8 cellular contexts compared by ENCODE assay signal in the genomic region with DNA sequence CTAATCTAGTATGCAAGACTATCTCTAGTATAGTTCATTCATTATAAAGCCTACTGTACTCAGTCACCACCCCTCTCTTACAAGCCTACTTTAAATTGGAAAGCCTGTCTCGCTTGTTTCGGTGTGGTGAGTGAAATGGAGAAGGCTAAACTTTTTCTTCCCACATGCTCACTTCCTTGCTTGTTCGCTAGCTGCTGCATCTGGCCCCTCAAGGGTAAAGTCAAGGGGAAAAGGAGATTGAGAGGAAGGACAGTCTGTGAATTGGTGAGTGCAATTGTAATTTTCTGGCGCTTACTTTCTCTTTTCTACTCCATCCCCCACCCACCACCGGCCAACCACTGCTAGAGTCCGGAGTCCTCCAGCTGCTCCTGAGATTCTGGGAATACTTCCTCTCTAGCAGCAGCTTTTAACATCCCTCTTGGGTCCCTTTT. TPM values are rescaled to one million over a fixed set of nuclear protein-coding genes. Genes with fewer than 3 reads are reported as not detected.
DNase-seq lines count a peak whose midpoint lies in the region; ATAC-seq and TF ChIP-seq lines count a peak whose summit lies in the region.

No MANE protein-coding gene starts in this region.

- no peak overlapping the region for H3K4me3 ChIP-seq in endodermal cell (ENCODE audit: low read length)

- no peak overlapping the region for H3K27ac ChIP-seq in endodermal cell (ENCODE audit: low read depth, low read length)

- peaks cover 32% of the 10 kb centered on the region for H3K4me1 Mint-ChIP-seq in activated B cell treated with CpG ODN at 0.5 μM for 24 hours
- peaks cover 35% of the 10 kb centered on the region for H3K4me1 Mint-ChIP-seq in stimulated activated effector memory CD8-positive, alpha-beta T cell treated with anti-CD3 and anti-CD28 coated beads, Interleukin-12 subunit alpha, Interleukin-12 subunit beta, amount 100 ng/mL, for 72 hours
- no peaks in the 10 kb centered on the region for H3K4me1 Mint-ChIP-seq in endodermal cell

- CTCF ChIA-PET in activated B cell treated with CpG ODN at 0.5 μM for 24 hours (lab: Charles Lee) = no interaction called here

- 55 to 83% methylated on average over 2 to 6 of the region's 6 CpGs for WGBS in endodermal cell (ENCODE audit: insufficient coverage in 1 of 2, insufficient read length in 1 of 2), 2 experiments

- H3K9ac ChIP-seq in endodermal cell (ENCODE audit: extremely low read depth, low read length, poor library complexity, severe bottlenecking) = no peak overlapping the region

- H3K27me3 Mint-ChIP-seq in activated B cell treated with CpG ODN at 0.5 μM for 24 hours (no peaks in the 10 kb centered on the region), endodermal cell (ENCODE audit: insufficient read depth) (no peaks in the 10 kb centered on the region)

- peak overlapping the region; percentile 87 for H3K27ac Mint-ChIP-seq in activated B cell treated with CpG ODN at 0.5 μM for 24 hours
- H3K27ac Mint-ChIP-seq in stimulated activated effector memory CD8-positive, alpha-beta T cell treated with anti-CD3 and anti-CD28 coated beads, Interleukin-12 subunit alpha, Interleukin-12 subunit beta, amount 100 ng/mL, for 72 hours = peak overlapping the region; percentile 86
- H3K27ac Mint-ChIP-seq in endodermal cell = no peak overlapping the region

- H3K4me3 Mint-ChIP-seq in activated B cell treated with CpG ODN at 0.5 μM for 24 hours (peak overlapping the region; percentile 79), endodermal cell (no peak overlapping the region)
- H3K4me3 Mint-ChIP-seq in stimulated activated effector memory CD8-positive, alpha-beta T cell treated with anti-CD3 and anti-CD28 coated beads, Interleukin-12 subunit alpha, Interleukin-12 subunit beta, amount 100 ng/mL, for 72 hours = peak overlapping the region; percentile 68

- H3K9me3 Mint-ChIP-seq in activated B cell treated with CpG ODN at 0.5 μM for 24 hours (no peaks in the 10 kb centered on the region), endodermal cell (no peaks in the 10 kb centered on the region)
- H3K9me3 Mint-ChIP-seq in stimulated activated effector memory CD8-positive, alpha-beta T cell treated with anti-CD3 and anti-CD28 coated beads, Interleukin-12 subunit alpha, Interleukin-12 subunit beta, amount 100 ng/mL, for 72 hours = no peaks in the 10 kb centered on the region

- POLR2A ChIA-PET in activated B cell treated with CpG ODN at 0.5 μM for 24 hours (lab: Charles Lee) = interaction anchor here (3.2 to 3.7 kb wide), 2 partner anchors 12 to 13 kb away, joined by 13 to 60 read pairs; partner anchors contain the start of gene ARAP2

- TF ChIP-seq CTCF in activated B cell treated with CpG ODN at 0.5 μM for 24 hours (IDR thresholded peaks at IDR 0.05) (no peak), endodermal cell (conservative IDR thresholded peaks at IDR 0.05) (no peak)

- H3K27me3 ChIP-seq in endodermal cell (ENCODE audit: control insufficient read depth, insufficient read depth, low read length, poor library complexity, severe bottlenecking) = no peaks in the 10 kb centered on the region

- H3K4me1 ChIP-seq in endodermal cell (ENCODE audit: control insufficient read depth, insufficient read depth, low read length) = no peaks in the 10 kb centered on the region

- H3K36me3 ChIP-seq in endodermal cell (ENCODE audit: control insufficient read depth, insufficient read depth, low read length) = no peaks in the 10 kb centered on the region

- intact Hi-C loops in activated B cell treated with CpG ODN at 0.5 μM for 24 hours (cut with micrococcal nuclease) = loop anchor here (5.0 to 10.0 kb wide), 2 partner anchors 91 to 1428 kb away; partner anchors contain the start of gene RELL1

- DNase-seq in SKM-1 (lab: John Stamatoyannopoulos, UW; ENCODE audit: unreplicated experiment) = peak; percentile 30
- no peak for DNase-seq in SKM-1 treated with dmso at 0.1 percent for 144 hours (lab: John Stamatoyannopoulos, UW; ENCODE audit: unreplicated experiment)
- no peak for DNase-seq in activated B cell treated with CpG ODN at 0.5 μM for 24 hours
- DNase-seq in stimulated activated effector memory CD8-positive, alpha-beta T cell treated with anti-CD3 and anti-CD28 coated beads, Interleukin-12 subunit alpha, Interleukin-12 subunit beta, amount 100 ng/mL, for 72 hours (ENCODE audit: low spot score in 2 of 2) = peak in 1 of 2 donors; percentile 66
- no peak for DNase-seq in endodermal cell
- DNase-seq in epidermal melanocyte (ENCODE audit: insufficient read length, low spot score) = no peak
- DNase-seq in foreskin melanocyte = no peak

- H3K36me3 Mint-ChIP-seq in activated B cell treated with CpG ODN at 0.5 μM for 24 hours (ENCODE audit: low read depth) (no peaks in the 10 kb centered on the region), endodermal cell (ENCODE audit: low read depth) (no peaks in the 10 kb centered on the region)
- H3K36me3 Mint-ChIP-seq in stimulated activated effector memory CD8-positive, alpha-beta T cell treated with anti-CD3 and anti-CD28 coated beads, Interleukin-12 subunit alpha, Interleukin-12 subunit beta, amount 100 ng/mL, for 72 hours = no peaks in the 10 kb centered on the region

- no peaks in the 10 kb centered on the region for H3K9me3 ChIP-seq in endodermal cell (ENCODE audit: control insufficient read depth, low read length)

- ATAC-seq in HG02973 (IDR thresholded peaks at IDR 0.05; ENCODE audit: unreplicated experiment) (peak; percentile 42), activated B cell treated with CpG ODN at 0.5 μM for 24 hours (ENCODE audit: low read depth) (peak; percentile 49)
- ATAC-seq in stimulated activated effector memory CD8-positive, alpha-beta T cell treated with anti-CD3 and anti-CD28 coated beads, Interleukin-12 subunit alpha, Interleukin-12 subunit beta, amount 100 ng/mL, for 72 hours = peak; percentile 79

RNA-seq across cellular contexts. Expression of gene ARAP2, which starts 12.1 kb away (rescaled TPM):
- total RNA-seq in activated B cell treated with CpG ODN at 0.5 μM for 24 hours = 55.7 and 59.1 TPM in 2 replicates
- total RNA-seq in endodermal cell = 1 to 10 TPM; 2.2 to 5.5 TPM
- polyA plus RNA-seq in endodermal cell (2013, experiment 1 of 2) = 1.0 TPM
- 1.4 TPM for polyA plus RNA-seq in endodermal cell (2013, experiment 2 of 2)

RNA-seq across cellular contexts. Expression of gene DTHD1, which starts 25.0 kb away (rescaled TPM):
- total RNA-seq in activated B cell treated with CpG ODN at 0.5 μM for 24 hours = not detected in 2 replicates
- total RNA-seq in endodermal cell = not detected
- polyA plus RNA-seq in endodermal cell (2013, experiment 1 of 2) = not detected
- polyA plus RNA-seq in endodermal cell (2013, experiment 2 of 2) = not detected
